Comparison of ENCODE assay signal across 12 cellular contexts in the genomic region with DNA sequence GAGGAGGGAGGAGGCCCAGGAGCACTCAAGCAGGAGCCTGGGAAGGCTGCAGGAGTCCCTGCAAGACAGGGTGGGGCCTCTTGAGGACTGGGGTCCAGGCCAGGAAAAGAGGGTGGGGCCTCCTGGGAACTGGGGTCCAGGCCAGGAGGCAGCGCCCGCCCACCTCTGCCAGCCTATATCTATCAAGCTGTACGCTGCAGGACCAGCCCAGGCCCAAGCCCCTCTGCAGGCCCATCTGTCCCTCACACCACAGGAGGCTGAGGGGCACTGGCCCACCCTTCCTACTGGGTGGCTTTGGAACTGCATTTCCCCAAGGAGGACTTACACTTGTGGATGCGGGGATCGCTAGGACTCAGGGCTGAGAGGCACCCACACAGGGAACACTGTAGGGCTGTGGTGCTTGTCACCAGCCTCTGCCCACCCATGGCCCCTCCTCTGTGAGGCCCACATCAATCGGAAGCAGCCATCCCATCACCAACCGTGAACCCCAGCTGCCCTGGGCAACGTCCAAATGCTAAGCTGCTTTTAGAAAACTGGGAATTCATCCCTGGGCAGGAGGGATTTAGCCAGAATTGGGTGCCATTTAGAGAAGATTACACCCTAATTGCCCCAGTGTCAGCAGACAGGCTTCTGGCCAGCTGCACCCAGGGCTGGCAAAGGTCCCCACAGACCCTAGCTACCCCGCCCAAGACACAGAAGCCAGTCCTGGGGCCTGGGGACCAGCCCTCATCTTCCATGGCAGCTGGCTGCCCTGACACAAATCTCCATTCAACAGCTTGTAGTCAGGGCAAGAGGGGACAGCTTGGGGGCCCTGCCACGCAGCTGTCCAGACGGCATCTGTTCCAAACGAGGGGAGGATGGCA. TPM values are rescaled to one million over a fixed set of nuclear protein-coding genes. Genes with fewer than 3 reads are reported as not detected.
DNase-seq lines count a peak whose midpoint lies in the region; FAIRE-seq and TF ChIP-seq lines count a peak whose summit lies in the region.
"Had no signal": no experiment of that assay in that cellular context is flagged by ENCODE, and none has a peak within 500 bp of the region (broad histone marks: within the 10 kb centered on the region; RNA-seq: fewer than 3 reads in every experiment).

No MANE protein-coding gene starts in this region.

- H4K20me1 ChIP-seq in keratinocyte (ENCODE audit: control insufficient read depth, extremely low read depth, insufficient read depth, low read length): peaks cover 9% of the 10 kb centered on the region

- FAIRE-seq in keratinocyte (lab: Jason Lieb, UNC): no peak

- H3K9ac ChIP-seq in keratinocyte (ENCODE audit: control insufficient read depth, extremely low read depth, insufficient read depth, low read length) (peak overlapping the region; percentile 5), skeletal muscle satellite cell (ENCODE audit: low read depth, low read length) (no peak overlapping the region)

- H3K27ac ChIP-seq in keratinocyte (ENCODE audit: control insufficient read depth, insufficient read depth, low read length): peak overlapping the region; percentile 54

- H3K4me1 Mint-ChIP-seq in HFFc6 (ENCODE audit: low read depth): peaks cover 33% of the 10 kb centered on the region
- H3K4me1 Mint-ChIP-seq in brain: peaks cover 71% of the 10 kb centered on the region

- H3K36me3 Mint-ChIP-seq in HFFc6 (ENCODE audit: low read depth): no peaks in the 10 kb centered on the region
- peaks cover 28% of the 10 kb centered on the region for H3K36me3 Mint-ChIP-seq in brain

- H3K4me2 ChIP-seq in keratinocyte (ENCODE audit: control insufficient read depth, extremely low read depth, insufficient read depth, low read depth, low read length) (peak overlapping the region; percentile 83), skeletal muscle satellite cell (ENCODE audit: low read length) (peak overlapping the region; percentile 23)

- peaks cover 42% of the 10 kb centered on the region for H3K4me1 ChIP-seq in keratinocyte (ENCODE audit: control insufficient read depth, extremely low read depth, insufficient read depth, low read length)
- peaks cover 43% of the 10 kb centered on the region for H3K4me1 ChIP-seq in skeletal muscle satellite cell (ENCODE audit: control insufficient read depth, insufficient read depth, low read length)

- H3K27me3 Mint-ChIP-seq in HFFc6 (ENCODE audit: insufficient read depth): peaks cover 1% of the 10 kb centered on the region
- no peaks in the 10 kb centered on the region for H3K27me3 Mint-ChIP-seq in brain

- peaks cover 1 to 3% of the 10 kb centered on the region in 2 experiments for H3K36me3 ChIP-seq in keratinocyte (ENCODE audit: control insufficient read depth in 2 of 2, extremely low read depth in 1 of 2, insufficient read depth in 2 of 2, low read length in 2 of 2)
- no peaks in the 10 kb centered on the region for H3K36me3 ChIP-seq in skeletal muscle satellite cell (ENCODE audit: insufficient read depth, low read length)

- TF ChIP-seq CTCF in HFFc6 (IDR thresholded peaks at IDR 0.05) (no peak), brain (conservative IDR thresholded peaks at IDR 0.05) (no peak), keratinocyte (optimal IDR thresholded peaks at IDR 0.05 in 1 of 3, IDR thresholded peaks at IDR 0.05 in 1 of 3, conservative IDR thresholded peaks at IDR 0.05 in 1 of 3; ENCODE audit: extremely low read depth in 1 of 3, insufficient read depth in 2 of 3, low read length in 3 of 3) (no peak)

- H3K27me3 ChIP-seq in keratinocyte (ENCODE audit: control insufficient read depth, extremely low read depth, insufficient read depth, low read length): no peaks in the 10 kb centered on the region
- H3K27me3 ChIP-seq in skeletal muscle satellite cell (ENCODE audit: control insufficient read depth, insufficient read depth, low read length): no peaks in the 10 kb centered on the region

- H2AFZ ChIP-seq in keratinocyte (ENCODE audit: control insufficient read depth, low read length): no peak overlapping the region

- dilution Hi-C loops in keratinocyte (cut with MboI; ENCODE audit: extremely low pct_ligation_motif_present, low sequenced_read_pairs): no loop called here

- peaks cover 100% of the 10 kb centered on the region for H3K79me2 ChIP-seq in keratinocyte (ENCODE audit: control insufficient read depth, insufficient read depth, low read length)

- H3K9me3 ChIP-seq in keratinocyte (ENCODE audit: control insufficient read depth, low read depth, low read length) (no peaks in the 10 kb centered on the region), skeletal muscle satellite cell (replicated peaks; ENCODE audit: low read length) (no peaks in the 10 kb centered on the region)

- H3K4me3 Mint-ChIP-seq in HFFc6: no peak overlapping the region
- peak overlapping the region in 2 of 5 experiments; percentile 22 to 32 for H3K4me3 Mint-ChIP-seq in brain

- DNase-seq in HFFc6 (no peak), keratinocyte (ENCODE audit: low read depth, low spot score) (no peak), iPS-NIHi7 (ENCODE audit: extremely low spot score) (no peak), SW480 (ENCODE audit: low spot score) (no peak), UCSD-AML1 (lab: John Stamatoyannopoulos, UW; ENCODE audit: unreplicated experiment) (no peak), NCI-H2227 (lab: John Stamatoyannopoulos, UW; ENCODE audit: unreplicated experiment) (no peak)
- DNase-seq: activated CD4-positive, CD25-positive, alpha-beta regulatory T cell; activated naive CD4-positive, alpha-beta T cell treated with anti-CD3 and anti-CD28 coated beads, Interleukin-2, amount 50 U/mL, for 16 hours; COR-L47; effector memory CD4-positive, alpha-beta T cell had no signal

- H3K27ac Mint-ChIP-seq in HFFc6 (peak overlapping the region; percentile 77; the same call in 1 of the 2 replicates), brain (peak overlapping the region; percentile 30 to 89 (median 73))

- H3K4me3 ChIP-seq in keratinocyte (ENCODE audit: control insufficient read depth in 2 of 3, extremely low read depth in 1 of 3, insufficient read depth in 2 of 3, low read depth in 1 of 3, low read length in 3 of 3): no peak overlapping the region
- H3K4me3 ChIP-seq in skeletal muscle satellite cell (ENCODE audit: low read length): no peak overlapping the region

- H3K9me3 Mint-ChIP-seq in HFFc6 (no peaks in the 10 kb centered on the region), brain (peaks cover 0 to 22% (median 8%) of the 10 kb centered on the region in 5 experiments)

- H3K9me1 ChIP-seq in keratinocyte (ENCODE audit: control insufficient read depth, extremely low read depth, insufficient read depth, low read length): peaks cover 17% of the 10 kb centered on the region

RNA-seq across cellular contexts. Expression of a gene that starts 15.3 kb away (rescaled TPM):
- total RNA-seq in HFFc6 (2021; fragmentation: NEBNext Ultra II Directional; extraction: Animal tissue kit (Norgen Biotek cat#: 25700)): 10 to 100 TPM; 32.4 to 38.6 (median 36.1) TPM
- polyA plus RNA-seq in brain (ENCODE audit: insufficient read depth, low read depth, low replicate concordance) (61.0 TPM), keratinocyte (26.9 to 47.3 TPM (median 41.9 TPM) in 3 replicates)
- 97.4 TPM for polyA plus RNA-seq in keratinocyte (2011; ENCODE audit: low read depth)
- 42.9 and 60.3 TPM in 2 replicates for polyA plus RNA-seq in keratinocyte (2011; cell fraction: cytosol; rRNA removed)
- 76.7 and 81.0 TPM in 2 replicates for polyA plus RNA-seq in keratinocyte (2011; cell fraction: nucleus; rRNA removed)
- polyA plus RNA-seq in keratinocyte (2012; ENCODE audit: low replicate concordance): 63.7 and 91.3 TPM in 2 replicates
- 38.6 to 50.1 TPM (median 44.3 TPM) in 3 replicates for polyA minus RNA-seq in keratinocyte
- 57.0 TPM for polyA minus RNA-seq in keratinocyte (2011; cell fraction: cytosol; rRNA and poly(A)+ RNA removed)
- 45.6 and 62.4 TPM in 2 replicates for polyA minus RNA-seq in keratinocyte (2011; cell fraction: nucleus; rRNA and poly(A)+ RNA removed)
- 43.1 and 46.1 TPM in 2 replicates for total RNA-seq in skeletal muscle satellite cell (2012; rRNA removed)
